Comparison of ENCODE assay signal across 22 cellular contexts in genomic region chr10:133096616-133097269, GRCh38. TPM values are rescaled to one million over a fixed set of nuclear protein-coding genes. Genes with fewer than 3 reads are reported as not detected.
A peak's percentile ranks its signal among the peaks of the same experiment; 100 is the strongest.
DNase-seq lines count a peak whose midpoint lies in the region; ATAC-seq lines count a peak whose summit lies in the region.
"Had no signal": no experiment of that assay in that cellular context is flagged by ENCODE, and none has a peak within 500 bp of the region (broad histone marks: within the 10 kb centered on the region; RNA-seq: fewer than 3 reads in every experiment).

No MANE protein-coding gene starts in this region.

- no peaks in the 10 kb centered on the region for H3K4me1 ChIP-seq in CD8-positive, alpha-beta memory T cell (ENCODE audit: insufficient read depth, low read length)
- H3K4me1 ChIP-seq: SJSA1 had no signal

- H3K4me3 ChIP-seq in CD8-positive, alpha-beta memory T cell (ENCODE audit: low read length) = no peak overlapping the region
- H3K4me3 ChIP-seq: esophagus squamous epithelium, SJSA1 had no signal

- CTCF ChIA-PET in CD8-positive, alpha-beta memory T cell (lab: Charles Lee) = no interaction called here

- peak; percentile 18 for DNase-seq in stimulated activated CD4-positive, alpha-beta T cell treated with anti-CD3 and anti-CD28 coated beads, Interleukin-15, amount 100 ng/mL, for 24 hours
- DNase-seq in stimulated activated CD4-positive, alpha-beta T cell treated with anti-CD3 and anti-CD28 coated beads, Interleukin-1b, Interleukin-23, amount 100 ng/mL, for 48 hours = no peak
- DNase-seq in HK-2 (ENCODE audit: unreplicated experiment) (peak; percentile 20), GDM1 (lab: John Stamatoyannopoulos, UW) (no peak)
- peak; percentile 16 for DNase-seq in activated naive CD8-positive, alpha-beta T cell treated with anti-CD3 and anti-CD28 coated beads for 36 hours
- no peak for DNase-seq in naive thymus-derived CD8-positive, alpha-beta T cell
- no peak for DNase-seq in CD8-positive, alpha-beta memory T cell
- DNase-seq: activated CD8-positive, alpha-beta memory T cell treated with anti-CD3 and anti-CD28 coated beads, Interleukin-2, amount 50 U/mL, for 48 hours; activated naive CD4-positive, alpha-beta T cell treated with anti-CD3 and anti-CD28 coated beads, Interleukin-2, amount 10 ng/mL, durations not matched to agents 7 days and 5 days; cerebellar nuclear complex; effector CD4-positive, alpha-beta T cell; esophagus squamous epithelium; midbrain; NCI-H1436; NCI-H2171 treated with DMSO at 0.1 percent for 48 hours; NCI-H82 had no signal

- POLR2A ChIA-PET in naive thymus-derived CD8-positive, alpha-beta T cell (lab: Charles Lee) = no interaction called here
- POLR2A ChIA-PET in CD8-positive, alpha-beta memory T cell (lab: Charles Lee) = no interaction called here

- H3K4me3 Mint-ChIP-seq in activated naive CD8-positive, alpha-beta T cell treated with anti-CD3 and anti-CD28 coated beads for 36 hours = no peak overlapping the region
- no peak overlapping the region for H3K4me3 Mint-ChIP-seq in naive thymus-derived CD8-positive, alpha-beta T cell
- H3K4me3 Mint-ChIP-seq in CD8-positive, alpha-beta memory T cell = no peak overlapping the region
- H3K4me3 Mint-ChIP-seq: activated naive CD4-positive, alpha-beta T cell treated with anti-CD3 and anti-CD28 coated beads, Interleukin-2, amount 10 ng/mL, durations not matched to agents 7 days and 5 days; T-helper 2 cell treated with Interferon-gamma antibody and Interleukin-4, amounts not matched to agents 5 μg/mL and 100 μg/mL, for 36 hours had no signal

- H3K36me3 Mint-ChIP-seq in activated naive CD8-positive, alpha-beta T cell treated with anti-CD3 and anti-CD28 coated beads for 36 hours = no peaks in the 10 kb centered on the region
- H3K36me3 Mint-ChIP-seq in naive thymus-derived CD8-positive, alpha-beta T cell = no peaks in the 10 kb centered on the region
- H3K36me3 Mint-ChIP-seq in CD8-positive, alpha-beta memory T cell = no peaks in the 10 kb centered on the region
- H3K36me3 Mint-ChIP-seq: activated naive CD4-positive, alpha-beta T cell treated with anti-CD3 and anti-CD28 coated beads, Interleukin-2, amount 10 ng/mL, durations not matched to agents 7 days and 5 days had no signal

- H3K27ac Mint-ChIP-seq in activated naive CD8-positive, alpha-beta T cell treated with anti-CD3 and anti-CD28 coated beads for 36 hours = no peak overlapping the region
- no peak overlapping the region for H3K27ac Mint-ChIP-seq in naive thymus-derived CD8-positive, alpha-beta T cell
- no peak overlapping the region for H3K27ac Mint-ChIP-seq in CD8-positive, alpha-beta memory T cell
- H3K27ac Mint-ChIP-seq: activated naive CD4-positive, alpha-beta T cell treated with anti-CD3 and anti-CD28 coated beads, Interleukin-2, amount 10 ng/mL, durations not matched to agents 7 days and 5 days; progenitor cell of endocrine pancreas; T-helper 2 cell treated with Interferon-gamma antibody and Interleukin-4, amounts not matched to agents 5 μg/mL and 100 μg/mL, for 36 hours had no signal

- H3K9me3 ChIP-seq in CD8-positive, alpha-beta memory T cell (ENCODE audit: low read length) = no peaks in the 10 kb centered on the region
- H3K9me3 ChIP-seq: esophagus squamous epithelium, SJSA1 had no signal

- peaks cover 3% of the 10 kb centered on the region for H3K4me1 Mint-ChIP-seq in activated naive CD8-positive, alpha-beta T cell treated with anti-CD3 and anti-CD28 coated beads for 36 hours
- peaks cover 1 to 9% (median 4%) of the 10 kb centered on the region in 4 donors for H3K4me1 Mint-ChIP-seq in naive thymus-derived CD8-positive, alpha-beta T cell
- H3K4me1 Mint-ChIP-seq in CD8-positive, alpha-beta memory T cell = peaks cover 2 to 8% (median 3%) of the 10 kb centered on the region in 3 donors
- H3K4me1 Mint-ChIP-seq: activated naive CD4-positive, alpha-beta T cell treated with anti-CD3 and anti-CD28 coated beads, Interleukin-2, amount 10 ng/mL, durations not matched to agents 7 days and 5 days had no signal

- no peaks in the 10 kb centered on the region for H3K36me3 ChIP-seq in CD8-positive, alpha-beta memory T cell (ENCODE audit: insufficient read depth, low read length)
- H3K36me3 ChIP-seq: esophagus squamous epithelium, SJSA1 had no signal

- no peak for ATAC-seq in naive thymus-derived CD8-positive, alpha-beta T cell
- ATAC-seq: left colon had no signal

- no peak overlapping the region for H3K27ac ChIP-seq in CD8-positive, alpha-beta memory T cell (ENCODE audit: low read depth, low read length)
- H3K27ac ChIP-seq: esophagus squamous epithelium, SJSA1 had no signal

- no peaks in the 10 kb centered on the region for H3K9me3 Mint-ChIP-seq in activated naive CD8-positive, alpha-beta T cell treated with anti-CD3 and anti-CD28 coated beads for 36 hours
- H3K9me3 Mint-ChIP-seq in naive thymus-derived CD8-positive, alpha-beta T cell = no peaks in the 10 kb centered on the region
- no peaks in the 10 kb centered on the region for H3K9me3 Mint-ChIP-seq in CD8-positive, alpha-beta memory T cell
- H3K9me3 Mint-ChIP-seq: activated naive CD4-positive, alpha-beta T cell treated with anti-CD3 and anti-CD28 coated beads, Interleukin-2, amount 10 ng/mL, durations not matched to agents 7 days and 5 days; T-helper 2 cell treated with Interferon-gamma antibody and Interleukin-4, amounts not matched to agents 5 μg/mL and 100 μg/mL, for 36 hours had no signal

- no peaks in the 10 kb centered on the region for H3K27me3 ChIP-seq in CD8-positive, alpha-beta memory T cell (ENCODE audit: insufficient read depth, low read length, poor library complexity, severe bottlenecking)

- peaks cover 8% of the 10 kb centered on the region for H3K27me3 Mint-ChIP-seq in activated naive CD8-positive, alpha-beta T cell treated with anti-CD3 and anti-CD28 coated beads for 36 hours
- H3K27me3 Mint-ChIP-seq in naive thymus-derived CD8-positive, alpha-beta T cell = peaks cover 1 to 28% (median 15%) of the 10 kb centered on the region in 5 donors
- peaks cover 4 to 6% of the 10 kb centered on the region in 2 donors for H3K27me3 Mint-ChIP-seq in CD8-positive, alpha-beta memory T cell

RNA-seq across cellular contexts. Expression of gene ADGRA1, which starts 9.0 kb away (rescaled TPM):
- total RNA-seq in activated naive CD8-positive, alpha-beta T cell treated with anti-CD3 and anti-CD28 coated beads for 36 hours = not detected
- total RNA-seq in naive thymus-derived CD8-positive, alpha-beta T cell = not detected
- not detected for polyA plus RNA-seq in naive thymus-derived CD8-positive, alpha-beta T cell
- not detected for total RNA-seq in CD8-positive, alpha-beta memory T cell
- not detected for polyA plus RNA-seq in CD8-positive, alpha-beta memory T cell
- total RNA-seq: esophagus squamous epithelium, glomerular endothelial cell, H4, left colon, SJSA1 had no signal

Comparison
In these comparisons a context has a peak if more than half of its experiments do, and no peak if none do; other contexts are left out.
1. DNase-seq: peak in stimulated activated CD4-positive, alpha-beta T cell treated with anti-CD3 and anti-CD28 coated beads, Interleukin-15, amount 100 ng/mL, for 24 hours (single experiment), HK-2 (single experiment) and activated naive CD8-positive, alpha-beta T cell treated with anti-CD3 and anti-CD28 coated beads for 36 hours (single experiment); none in stimulated activated CD4-positive, alpha-beta T cell treated with anti-CD3 and anti-CD28 coated beads, Interleukin-1b, Interleukin-23, amount 100 ng/mL, for 48 hours (single experiment), naive thymus-derived CD8-positive, alpha-beta T cell (0 of 10), CD8-positive, alpha-beta memory T cell (0 of 5) and GDM1 (single experiment).